ENCODE assay signal across 19 cellular contexts in the genomic region with DNA sequence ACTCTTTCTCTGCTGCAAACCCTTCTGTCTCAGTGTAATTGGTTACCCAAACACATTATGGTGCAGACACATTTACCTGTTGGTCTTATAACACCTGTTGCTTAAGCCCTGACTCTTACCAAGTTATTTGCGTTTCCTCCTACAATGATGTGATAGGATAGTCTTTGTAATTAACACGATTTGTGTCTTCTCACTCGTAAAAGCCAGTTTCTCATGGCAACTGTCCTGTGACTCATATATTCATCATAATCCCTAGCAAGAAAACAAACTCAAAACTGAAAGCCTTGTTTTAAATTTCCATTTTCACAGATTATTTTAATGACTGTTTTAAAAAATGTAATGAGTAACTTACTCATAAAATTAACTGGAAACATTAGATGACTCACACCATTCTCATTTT.
"Had no signal": no experiment of that assay in that cellular context is flagged by ENCODE, and none has a peak within 500 bp of the region (broad histone marks: within the 10 kb centered on the region; RNA-seq: fewer than 3 reads in every experiment).

No MANE protein-coding gene starts in this region.

- H3K9me3 ChIP-seq: neutrophil, sigmoid colon, thoracic aorta, transverse colon had no signal

- H3K79me2 ChIP-seq: hepatocyte had no signal

- H3K36me3 Mint-ChIP-seq: naive thymus-derived CD8-positive, alpha-beta T cell had no signal

- H3K4me3 Mint-ChIP-seq: naive thymus-derived CD8-positive, alpha-beta T cell had no signal

- H3K4me2 ChIP-seq: hepatocyte had no signal

- H3K36me3 ChIP-seq: esophagus muscularis mucosa, neutrophil, sigmoid colon, stomach, thoracic aorta, transverse colon had no signal

- DNase-seq: effector memory CD4-positive, alpha-beta T cell; foreskin melanocyte; head of caudate nucleus; left colon; left ventricle myocardium superior; naive thymus-derived CD8-positive, alpha-beta T cell; posterior cingulate gyrus; sigmoid colon; small intestine; stimulated activated CD4-positive, alpha-beta T cell treated with anti-CD3 and anti-CD28 coated beads, Interleukin-12 subunit alpha, Interleukin-12 subunit beta, amount 100 ng/mL, for 4 hours; stimulated activated naive CD4-positive, alpha-beta T cell; stomach; substantia nigra; transverse colon had no signal

- H3K4me3 ChIP-seq: esophagus muscularis mucosa, hepatocyte, sigmoid colon, stomach, thoracic aorta, transverse colon had no signal

- H3K27ac ChIP-seq: epithelial cell of prostate, esophagus muscularis mucosa, hepatocyte, neutrophil, sigmoid colon, stomach, thoracic aorta, transverse colon had no signal

- H3K27ac Mint-ChIP-seq: naive thymus-derived CD8-positive, alpha-beta T cell had no signal

- H2AFZ ChIP-seq: hepatocyte had no signal

- H3K27me3 Mint-ChIP-seq: naive thymus-derived CD8-positive, alpha-beta T cell had no signal

- H3K4me1 ChIP-seq: esophagus muscularis mucosa, sigmoid colon, stomach, transverse colon had no signal

- H3K27me3 ChIP-seq: esophagus muscularis mucosa, hepatocyte, neutrophil, sigmoid colon, stomach, transverse colon had no signal

- H3K4me1 Mint-ChIP-seq: naive thymus-derived CD8-positive, alpha-beta T cell had no signal
